Comparison of ENCODE assay signal across 20 cellular contexts in the genomic region with DNA sequence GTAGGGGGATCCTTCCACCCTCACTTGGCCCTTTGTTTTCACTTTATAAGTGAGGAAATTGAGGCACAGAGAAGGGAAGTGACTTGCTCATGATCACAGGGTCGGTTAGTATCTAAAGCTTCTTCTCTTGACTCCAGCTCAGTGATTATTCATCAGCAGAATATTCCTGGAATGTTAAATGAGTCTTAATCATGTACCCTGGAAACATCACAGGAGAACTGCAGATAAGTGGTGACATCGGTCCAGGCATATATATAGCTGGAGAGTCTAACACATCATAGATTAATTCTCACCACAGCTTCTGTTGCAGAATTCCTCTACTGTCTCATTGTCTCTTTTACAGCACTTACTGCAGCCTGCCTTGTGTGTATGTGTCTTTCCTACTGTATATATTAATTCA.
DNase-seq lines count a peak whose midpoint lies in the region; ATAC-seq, FAIRE-seq and TF ChIP-seq lines count a peak whose summit lies in the region.
"Had no signal": no experiment of that assay in that cellular context is flagged by ENCODE, and none has a peak within 500 bp of the region (broad histone marks: within the 10 kb centered on the region; RNA-seq: fewer than 3 reads in every experiment).

No MANE protein-coding gene starts in this region.

- H3K36me3 Mint-ChIP-seq in HFFc6 (ENCODE audit: low read depth) = no peaks in the 10 kb centered on the region
- H3K36me3 Mint-ChIP-seq in astrocyte (ENCODE audit: low read depth, unreplicated experiment) = no peaks in the 10 kb centered on the region
- H3K36me3 Mint-ChIP-seq: CD8-positive, alpha-beta T cell had no signal

- CTCF ChIA-PET in BJ (lab: Yijun Ruan, JAX) = interaction anchor here (1.4 kb wide), 1 partner anchor 32 kb away, joined by 4 read pairs; no protein-coding TSS in a partner anchor

- ATAC-seq in GM19328 (IDR thresholded peaks at IDR 0.05; ENCODE audit: unreplicated experiment) = no peak
- ATAC-seq: CD8-positive, alpha-beta T cell had no signal

- no peak overlapping the region for H3K4me3 Mint-ChIP-seq in HFFc6
- peak overlapping the region; percentile 12 for H3K4me3 Mint-ChIP-seq in astrocyte (ENCODE audit: unreplicated experiment)
- H3K4me3 Mint-ChIP-seq: CD8-positive, alpha-beta T cell; IgD-negative memory B cell had no signal

- no peaks in the 10 kb centered on the region for H4K20me1 ChIP-seq in astrocyte (ENCODE audit: insufficient read depth, low read length)

- no peak overlapping the region for H3K4me2 ChIP-seq in astrocyte (ENCODE audit: low read length)

- H3K9me3 ChIP-seq in astrocyte (ENCODE audit: insufficient read depth, low read depth, low read length) = no peaks in the 10 kb centered on the region

- no peak overlapping the region for H2AFZ ChIP-seq in astrocyte (ENCODE audit: low read depth, low read length)

- H3K4me1 Mint-ChIP-seq in HFFc6 (ENCODE audit: low read depth) = no peaks in the 10 kb centered on the region
- peaks cover 8% of the 10 kb centered on the region for H3K4me1 Mint-ChIP-seq in astrocyte (ENCODE audit: low read depth, unreplicated experiment)
- H3K4me1 Mint-ChIP-seq: IgD-negative memory B cell had no signal

- H3K27me3 Mint-ChIP-seq in HFFc6 (ENCODE audit: insufficient read depth) = no peaks in the 10 kb centered on the region
- H3K27me3 Mint-ChIP-seq in astrocyte (ENCODE audit: low read depth, unreplicated experiment) = peaks cover 39% of the 10 kb centered on the region

- no peaks in the 10 kb centered on the region for H3K4me1 ChIP-seq in astrocyte (ENCODE audit: insufficient read depth, low read length)

- no peaks in the 10 kb centered on the region for H3K79me2 ChIP-seq in astrocyte (ENCODE audit: insufficient read depth, low read length)

- H3K27ac ChIP-seq in astrocyte (ENCODE audit: low read depth, low read length) = no peak overlapping the region

- POLR2A ChIA-PET in BJ (lab: Charles Lee) = no interaction called here

- no peak for TF ChIP-seq CTCF in BJ (IDR thresholded peaks at IDR 0.05; ENCODE audit: insufficient read depth, low read depth, low read length)
- TF ChIP-seq CTCF in HFFc6 (IDR thresholded peaks at IDR 0.05) = no peak
- TF ChIP-seq CTCF in astrocyte (IDR thresholded peaks at IDR 0.05; ENCODE audit: insufficient read depth, low read depth, low read length) = no peak

- no peak overlapping the region for H3K9ac ChIP-seq in astrocyte (ENCODE audit: low read length)

- no peaks in the 10 kb centered on the region for H3K27me3 ChIP-seq in BJ (ENCODE audit: control insufficient read depth, insufficient read depth, low read length)
- no peaks in the 10 kb centered on the region for H3K27me3 ChIP-seq in astrocyte (ENCODE audit: insufficient read depth, low read length)

- H3K36me3 ChIP-seq in BJ (ENCODE audit: control insufficient read depth, insufficient read depth, low read length) (no peaks in the 10 kb centered on the region), astrocyte (ENCODE audit: insufficient read depth, low read length) (no peaks in the 10 kb centered on the region)

- FAIRE-seq in astrocyte (lab: Jason Lieb, UNC) = no peak

- H3K4me3 ChIP-seq in BJ (ENCODE audit: low read depth, low read length) (no peak overlapping the region), astrocyte (ENCODE audit: insufficient read depth, low read depth, low read length) (no peak overlapping the region)

- DNase-seq in BJ (ENCODE audit: low read depth) (peak; percentile 9), HFFc6 (peak; percentile 11), astrocyte (ENCODE audit: low read depth) (no peak), renal cortical epithelial cell (ENCODE audit: low read depth) (peak; percentile 2), DMS79 treated with DMSO at 0.1 percent for 48 hours (lab: John Stamatoyannopoulos, UW) (no peak), OCI-M2 (lab: John Stamatoyannopoulos, UW; ENCODE audit: unreplicated experiment) (no peak)
- no peak for DNase-seq in activated naive CD4-positive, alpha-beta T cell (lab: John Stamatoyannopoulos, UW)
- DNase-seq: C1 segment of cervical spinal cord; CD8-positive, alpha-beta T cell; GOT3; HCEC 1CT; MV-4-11; NCI-H1105 treated with DMSO at 0.1 percent for 48 hours; NCI-H2081; NCI-H2171; NCI-H446; NCI-H526; Right ventricle myocardium superior had no signal

- H3K9me3 Mint-ChIP-seq in HFFc6 (peaks cover 11% of the 10 kb centered on the region), astrocyte (ENCODE audit: unreplicated experiment) (peaks cover 7% of the 10 kb centered on the region)
- H3K9me3 Mint-ChIP-seq: CD8-positive, alpha-beta T cell had no signal

- H3K27ac Mint-ChIP-seq in HFFc6 (no peak overlapping the region), astrocyte (ENCODE audit: unreplicated experiment) (no peak overlapping the region)
- H3K27ac Mint-ChIP-seq: CD8-positive, alpha-beta T cell; IgD-negative memory B cell had no signal

Comparison
In these comparisons a context has a peak if more than half of its experiments do, and no peak if none do; other contexts are left out.
1. DNase-seq: peak in BJ (single experiment), HFFc6 (single experiment) and renal cortical epithelial cell (single experiment); none in astrocyte (single experiment), DMS79 treated with DMSO at 0.1 percent for 48 hours (single experiment), activated naive CD4-positive, alpha-beta T cell (0 of 4) and OCI-M2 (single experiment).